Comparison of ENCODE assay signal across 1 cellular context in the genomic region with DNA sequence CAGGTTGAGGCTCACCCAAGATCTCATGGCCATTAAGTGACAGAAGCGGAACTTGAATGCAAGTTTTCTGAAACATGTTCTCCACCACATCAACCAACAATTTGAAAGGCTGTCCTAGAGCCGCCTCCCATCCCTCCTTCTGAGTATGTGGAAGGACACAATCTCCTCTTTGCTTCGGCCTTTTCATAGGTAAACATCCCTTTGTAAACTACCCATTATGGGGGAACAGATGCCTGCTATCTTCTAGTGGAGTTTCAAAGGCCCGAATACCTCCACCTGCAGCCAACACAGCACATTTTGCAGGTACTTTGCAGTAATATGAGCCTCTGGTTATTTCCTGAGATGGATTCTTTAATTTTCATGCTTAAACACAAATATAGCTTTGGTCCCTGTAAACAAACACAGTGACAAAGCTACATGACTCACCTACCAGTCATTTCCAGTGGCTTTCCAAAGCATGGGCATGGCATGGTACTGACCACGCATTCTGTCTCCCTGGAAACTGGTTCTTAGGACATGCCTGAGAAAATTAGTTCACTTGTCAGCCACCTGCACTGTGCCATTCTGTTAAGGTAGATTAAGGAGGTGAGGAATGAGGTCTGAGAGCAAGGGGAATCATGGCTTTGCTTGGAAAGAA.
TF ChIP-seq lines count a peak whose summit lies in the region.

No MANE protein-coding gene starts in this region.

TF ChIP-seq in SK-N-SH, 30 proteins besides CTCF, POLR2A, EP300 and RAD21 (continued from another document):
- TF ChIP-seq, protein P1, sequence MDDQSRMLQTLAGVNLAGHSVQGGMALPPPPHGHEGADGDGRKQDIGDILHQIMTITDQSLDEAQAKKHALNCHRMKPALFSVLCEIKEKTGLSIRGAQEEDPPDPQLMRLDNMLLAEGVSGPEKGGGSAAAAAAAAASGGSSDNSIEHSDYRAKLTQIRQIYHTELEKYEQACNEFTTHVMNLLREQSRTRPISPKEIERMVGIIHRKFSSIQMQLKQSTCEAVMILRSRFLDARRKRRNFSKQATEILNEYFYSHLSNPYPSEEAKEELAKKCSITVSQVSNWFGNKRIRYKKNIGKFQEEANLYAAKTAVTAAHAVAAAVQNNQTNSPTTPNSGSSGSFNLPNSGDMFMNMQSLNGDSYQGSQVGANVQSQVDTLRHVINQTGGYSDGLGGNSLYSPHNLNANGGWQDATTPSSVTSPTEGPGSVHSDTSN (IDR thresholded peaks at IDR 0.05): no peak
- TF ChIP-seq JUND (IDR thresholded peaks at IDR 0.05): no peak
- TF ChIP-seq, protein P2, sequence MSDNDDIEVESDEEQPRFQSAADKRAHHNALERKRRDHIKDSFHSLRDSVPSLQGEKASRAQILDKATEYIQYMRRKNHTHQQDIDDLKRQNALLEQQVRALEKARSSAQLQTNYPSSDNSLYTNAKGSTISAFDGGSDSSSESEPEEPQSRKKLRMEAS (IDR thresholded peaks at IDR 0.05; ENCODE audit: low read depth): no peak
- no peak for TF ChIP-seq SIN3A (IDR thresholded peaks at IDR 0.05; ENCODE audit: borderline replicate concordance, low read depth, low read length)
- no peak for TF ChIP-seq GATA2 (CRISPR knock-in tag; IDR thresholded peaks at IDR 0.05)
- TF ChIP-seq, protein P3, sequence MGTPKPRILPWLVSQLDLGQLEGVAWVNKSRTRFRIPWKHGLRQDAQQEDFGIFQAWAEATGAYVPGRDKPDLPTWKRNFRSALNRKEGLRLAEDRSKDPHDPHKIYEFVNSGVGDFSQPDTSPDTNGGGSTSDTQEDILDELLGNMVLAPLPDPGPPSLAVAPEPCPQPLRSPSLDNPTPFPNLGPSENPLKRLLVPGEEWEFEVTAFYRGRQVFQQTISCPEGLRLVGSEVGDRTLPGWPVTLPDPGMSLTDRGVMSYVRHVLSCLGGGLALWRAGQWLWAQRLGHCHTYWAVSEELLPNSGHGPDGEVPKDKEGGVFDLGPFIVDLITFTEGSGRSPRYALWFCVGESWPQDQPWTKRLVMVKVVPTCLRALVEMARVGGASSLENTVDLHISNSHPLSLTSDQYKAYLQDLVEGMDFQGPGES (IDR thresholded peaks at IDR 0.05; ENCODE audit: low read depth, low read length): no peak
